ENCODE assay signal across 12 cellular contexts in genomic region chr13:30148171-30148754, GRCh38.
DNase-seq lines count a peak whose midpoint lies in the region; ATAC-seq and TF ChIP-seq lines count a peak whose summit lies in the region.
"Had no signal": no experiment of that assay in that cellular context is flagged by ENCODE, and none has a peak within 500 bp of the region (broad histone marks: within the 10 kb centered on the region; RNA-seq: fewer than 3 reads in every experiment).

No MANE protein-coding gene starts in this region.

- H3K4me3 ChIP-seq in lower lobe of right lung = no peak overlapping the region
- H3K4me3 ChIP-seq: sigmoid colon had no signal

- H3K27me3 ChIP-seq in lower lobe of right lung (ENCODE audit: low read depth) = no peaks in the 10 kb centered on the region
- H3K27me3 ChIP-seq: sigmoid colon had no signal

- H3K27me3 Mint-ChIP-seq in IgD-negative memory B cell = peaks cover 10% of the 10 kb centered on the region
- H3K27me3 Mint-ChIP-seq in activated T-cell treated with anti-CD3 and anti-CD28 coated beads, Interleukin-2, amount 50 U/mL, for 24 hours = no peaks in the 10 kb centered on the region

- peak overlapping the region in 3 of 4 donors; percentile 4 to 89 (median 69) for H3K4me3 Mint-ChIP-seq in IgD-negative memory B cell
- no peak overlapping the region for H3K4me3 Mint-ChIP-seq in activated T-cell treated with anti-CD3 and anti-CD28 coated beads, Interleukin-2, amount 50 U/mL, for 24 hours

- peaks cover 0 to 4% (median 2%) of the 10 kb centered on the region in 3 donors for H3K9me3 Mint-ChIP-seq in IgD-negative memory B cell
- H3K9me3 Mint-ChIP-seq in activated T-cell treated with anti-CD3 and anti-CD28 coated beads, Interleukin-2, amount 50 U/mL, for 24 hours = peaks cover 7% of the 10 kb centered on the region

- H3K4me1 Mint-ChIP-seq in IgD-negative memory B cell = peaks cover 38 to 54% (median 45%) of the 10 kb centered on the region in 3 donors
- peaks cover 92% of the 10 kb centered on the region for H3K4me1 Mint-ChIP-seq in activated T-cell treated with anti-CD3 and anti-CD28 coated beads, Interleukin-2, amount 50 U/mL, for 24 hours (ENCODE audit: low read depth)

- H3K36me3 Mint-ChIP-seq in IgD-negative memory B cell = peaks cover 4% of the 10 kb centered on the region
- H3K36me3 Mint-ChIP-seq in activated T-cell treated with anti-CD3 and anti-CD28 coated beads, Interleukin-2, amount 50 U/mL, for 24 hours (ENCODE audit: low read depth) = peaks cover 3% of the 10 kb centered on the region

- H3K27ac ChIP-seq in lower lobe of right lung = peak overlapping the region; percentile 49
- H3K27ac ChIP-seq: sigmoid colon had no signal

- H3K27ac Mint-ChIP-seq in IgD-negative memory B cell = peak overlapping the region; percentile 55 to 79 (median 60)
- H3K27ac Mint-ChIP-seq in activated T-cell treated with anti-CD3 and anti-CD28 coated beads, Interleukin-2, amount 50 U/mL, for 24 hours = peak overlapping the region; percentile 85

- ATAC-seq in lower lobe of right lung (peak; percentile 49 to 57), HG03280 (IDR thresholded peaks at IDR 0.05; ENCODE audit: unreplicated experiment) (no peak), GM18907 (IDR thresholded peaks at IDR 0.05; ENCODE audit: unreplicated experiment) (no peak)

- DNase-seq in CD1c-positive myeloid dendritic cell (ENCODE audit: extremely low spot score) = peak; percentile 11
- DNase-seq in activated T-cell treated with anti-CD3 and anti-CD28 coated beads, Interleukin-2, amount 50 U/mL, for 24 hours = peak; percentile 64
- DNase-seq in lower lobe of right lung = no peak
- DNase-seq in cerebellar cortex (ENCODE audit: low spot score) = no peak
- DNase-seq in NCI-H2171 (lab: John Stamatoyannopoulos, UW) = no peak
- DNase-seq: amniotic stem cell, Caco-2, NCI-H1105, sigmoid colon had no signal

- no peak for TF ChIP-seq CTCF in lower lobe of right lung (IDR thresholded peaks at IDR 0.05)

- H3K9me3 ChIP-seq in lower lobe of right lung = peaks cover 8% of the 10 kb centered on the region
- H3K9me3 ChIP-seq: Caco-2, sigmoid colon had no signal

- intact Hi-C loops in lower lobe of right lung (cut with DNase I) = no loop called here

- H3K36me3 ChIP-seq in lower lobe of right lung = no peaks in the 10 kb centered on the region
- H3K36me3 ChIP-seq: sigmoid colon had no signal

- H3K4me1 ChIP-seq in lower lobe of right lung = peaks cover 9% of the 10 kb centered on the region

Comparison
In these comparisons a context has a peak if more than half of its experiments do, and no peak if none do; other contexts are left out.
1. DNase-seq: peak in CD1c-positive myeloid dendritic cell (single experiment) and activated T-cell treated with anti-CD3 and anti-CD28 coated beads, Interleukin-2, amount 50 U/mL, for 24 hours (single experiment); none in lower lobe of right lung (single experiment), cerebellar cortex (single experiment) and NCI-H2171 (single experiment).
2. ATAC-seq: peak in lower lobe of right lung (2 of 2); none in HG03280 (single experiment) and GM18907 (single experiment).